Comparison of ENCODE assay signal across 1 cellular context in genomic region chr3:171827836-171828458, GRCh38.
TF ChIP-seq lines count a peak whose summit lies in the region.

No MANE protein-coding gene starts in this region.

TF ChIP-seq in HepG2, 621 proteins besides CTCF, POLR2A, EP300 and RAD21:
- TF ChIP-seq ZBTB33 (CRISPR knock-in tag; IDR thresholded peaks at IDR 0.05) (peak; percentile 88), HBP1 (CRISPR knock-in tag; IDR thresholded peaks at IDR 0.05; ENCODE audit: low read depth) (no peak)
TF ChIP-seq in HepG2: peak in this region for 1.
